ENCODE assay signal across 8 cellular contexts in genomic region chr19:38336638-38337359, GRCh38. TPM values are rescaled to one million over a fixed set of nuclear protein-coding genes. Genes with fewer than 3 reads are reported as not detected.
DNase-seq lines count a peak whose midpoint lies in the region; ATAC-seq and TF ChIP-seq lines count a peak whose summit lies in the region.

No MANE protein-coding gene starts in this region.

- TF ChIP-seq POLR2A in lower leg skin (IDR thresholded peaks at IDR 0.05): no peak

- H3K27ac ChIP-seq in C4-2B: peak overlapping the region; percentile 66

- H3K4me3 ChIP-seq in lower leg skin (ENCODE audit: low read depth, poor library complexity, severe bottlenecking): peak overlapping the region; percentile 46

- no peak for TF ChIP-seq CTCF in C4-2B (conservative IDR thresholded peaks at IDR 0.05)
- no peak for TF ChIP-seq CTCF in lower leg skin (IDR thresholded peaks at IDR 0.05)

- DNase-seq in NCI-H774 (lab: John Stamatoyannopoulos, UW) (peak; percentile 92), dermis blood vessel endothelial cell (peak; percentile 96), lower leg skin (ENCODE audit: low spot score in 2 of 2) (peak; percentile 95 to 99)
- peak; percentile 93 to 94 for DNase-seq in activated CD4-positive, alpha-beta T cell treated with anti-CD3 and anti-CD28 coated beads, Interleukin-2, amount 50 U/mL, for 4 hours
- peak; percentile 96 for DNase-seq in stimulated activated CD4-positive, alpha-beta T cell treated with anti-CD3 and anti-CD28 coated beads, Interleukin-4, amount 100 ng/mL, for 24 hours

- intact Hi-C loops in lower leg skin (cut with DNase I; ENCODE audit: low total_unique reads): no loop called here

- WGBS in lower leg skin, 2 donors: 2 to 4% methylated on average over 39 to 41 of the region's 41 CpGs

- ATAC-seq in GM19397 (IDR thresholded peaks at IDR 0.05; ENCODE audit: unreplicated experiment) (peak; percentile 41), HG03571 (IDR thresholded peaks at IDR 0.05; ENCODE audit: unreplicated experiment) (peak; percentile 47)

RNA-seq across cellular contexts. Expression of gene CATSPERG, which starts 1.2 kb away (rescaled TPM):
- total RNA-seq in dermis blood vessel endothelial cell (2.0 and 6.1 TPM in 2 replicates), lower leg skin (1 to 10 TPM; 2.9 to 8.7 (median 5.1) TPM)

RNA-seq across cellular contexts. Expression of gene KCNK6, which starts 17.2 kb away (rescaled TPM):
- 8.7 and 10.2 TPM in 2 replicates for total RNA-seq in dermis blood vessel endothelial cell
- 10 to 100 TPM; 20.7 to 29.6 (median 25.5) TPM for total RNA-seq in lower leg skin

RNA-seq across cellular contexts. Expression of gene YIF1B, which starts 21.1 kb away (rescaled TPM):
- total RNA-seq in dermis blood vessel endothelial cell (76.6 and 97.3 TPM in 2 replicates), lower leg skin (10 to 100 TPM; 14.1 to 38.5 (median 25.5) TPM)

RNA-seq across cellular contexts. Expression of gene C19orf33, which starts 32.7 kb away (rescaled TPM):
- total RNA-seq in dermis blood vessel endothelial cell: 14.8 TPM in 1 of 2 replicates, not detected in the other
- 100 to 1,000 TPM; 373 to 601 (median 426) TPM for total RNA-seq in lower leg skin

RNA-seq across cellular contexts. Expression of gene PSMD8, which starts 37.6 kb away (rescaled TPM):
- total RNA-seq in dermis blood vessel endothelial cell: 251 and 344 TPM in 2 replicates
- 100 to 1,000 TPM; 222 to 319 (median 311) TPM for total RNA-seq in lower leg skin

Comparison
In these comparisons a context has a peak if more than half of its experiments do, and no peak if none do; other contexts are left out.
1. Peak in every context shown above with its lines: DNase-seq, ATAC-seq, H3K4me3 ChIP-seq and H3K27ac ChIP-seq.